Comparison of ENCODE assay signal across 16 cellular contexts in genomic region chr13:98413796-98414195, GRCh38.
"Had no signal": no experiment of that assay in that cellular context is flagged by ENCODE, and none has a peak within 500 bp of the region (broad histone marks: within the 10 kb centered on the region; RNA-seq: fewer than 3 reads in every experiment).

No MANE protein-coding gene starts in this region.

- H3K36me3 ChIP-seq: cardiac muscle cell, neutrophil had no signal

- H3K4me1 ChIP-seq: heart left ventricle, right atrium auricular region had no signal

- H3K4me3 ChIP-seq: cardiac muscle cell, heart left ventricle, lung, right atrium auricular region had no signal

- H3K9me3 ChIP-seq: heart left ventricle, neutrophil, right atrium auricular region had no signal

- DNase-seq: activated CD4-positive, alpha-beta memory T cell treated with anti-CD3 and anti-CD28 coated beads, Interleukin-2, amount 10 ng/mL, durations not matched to agents 7 days and 5 days; activated naive CD4-positive, alpha-beta T cell treated with anti-CD3 and anti-CD28 coated beads, Interleukin-2, amount 10 ng/mL, durations not matched to agents 7 days and 5 days; heart left ventricle; left colon; naive thymus-derived CD4-positive, alpha-beta T cell; posterior cingulate gyrus; stimulated activated naive CD4-positive, alpha-beta T cell; substantia nigra; T-helper 2 cell; trophoblast cell had no signal

- FAIRE-seq: frontal cortex, TTC549 had no signal

- H3K27ac ChIP-seq: cardiac muscle cell, heart left ventricle, neutrophil, right atrium auricular region had no signal

- H3K27me3 ChIP-seq: cardiac muscle cell, heart left ventricle, neutrophil, right atrium auricular region had no signal
